12 cellular contexts compared by ENCODE assay signal in genomic region chr2:6525371-6525770, GRCh38.
"Had no signal": no experiment of that assay in that cellular context is flagged by ENCODE, and none has a peak within 500 bp of the region (broad histone marks: within the 10 kb centered on the region; RNA-seq: fewer than 3 reads in every experiment).

No MANE protein-coding gene starts in this region.

- ATAC-seq: activated CD8-positive, alpha-beta T cell treated with anti-CD3 and anti-CD28 coated beads, Interleukin-2, amount 10 ng/mL, durations not matched to agents 7 days and 5 days; heart right ventricle; left ventricle myocardium superior; sciatic nerve; upper lobe of right lung had no signal

- H3K36me3 ChIP-seq: heart right ventricle, upper lobe of right lung had no signal

- DNase-seq: activated CD4-positive, alpha-beta T cell treated with anti-CD3 and anti-CD28 coated beads for 4 hours; activated CD8-positive, alpha-beta memory T cell treated with anti-CD3 and anti-CD28 coated beads, Interleukin-2, amount 50 U/mL, for 48 hours; activated CD8-positive, alpha-beta T cell treated with anti-CD3 and anti-CD28 coated beads, Interleukin-2, amount 10 ng/mL, durations not matched to agents 7 days and 5 days; aorta; heart right ventricle; left ventricle myocardium superior; mesendoderm; stimulated activated CD4-positive, alpha-beta T cell treated with anti-CD3 and anti-CD28 coated beads, Interleukin-12 subunit alpha, Interleukin-12 subunit beta, amount 100 ng/mL, for 4 hours; stimulated activated naive CD4-positive, alpha-beta T cell treated with Interleukin-2 at 50 U/mL for 16 hours; T1000; upper lobe of right lung had no signal

- H3K4me1 ChIP-seq: heart right ventricle, upper lobe of right lung had no signal

- H3K9me3 ChIP-seq: heart right ventricle, upper lobe of right lung had no signal

- H3K27ac ChIP-seq: heart right ventricle, upper lobe of right lung had no signal

- H3K27ac Mint-ChIP-seq: activated CD8-positive, alpha-beta T cell treated with anti-CD3 and anti-CD28 coated beads, Interleukin-2, amount 10 ng/mL, durations not matched to agents 7 days and 5 days had no signal

- H3K4me3 ChIP-seq: heart right ventricle, upper lobe of right lung had no signal

- H3K27me3 ChIP-seq: upper lobe of right lung had no signal

- H3K4me3 Mint-ChIP-seq: activated CD8-positive, alpha-beta T cell treated with anti-CD3 and anti-CD28 coated beads, Interleukin-2, amount 10 ng/mL, durations not matched to agents 7 days and 5 days had no signal
